4 cellular contexts compared by ENCODE assay signal in genomic region chr5:73212693-73213092, GRCh38. TPM values are rescaled to one million over a fixed set of nuclear protein-coding genes. Genes with fewer than 3 reads are reported as not detected.
"Had no signal": no experiment of that assay in that cellular context is flagged by ENCODE, and none has a peak within 500 bp of the region (broad histone marks: within the 10 kb centered on the region; RNA-seq: fewer than 3 reads in every experiment).

No MANE protein-coding gene starts in this region.

RNA-seq across cellular contexts. Expression of gene TMEM174, which starts 39.7 kb away (rescaled TPM):
- total RNA-seq: LHCN-M2, M059J, MCF 10A, NCI-H460 had no signal
